8 cellular contexts compared by ENCODE assay signal in the genomic region with DNA sequence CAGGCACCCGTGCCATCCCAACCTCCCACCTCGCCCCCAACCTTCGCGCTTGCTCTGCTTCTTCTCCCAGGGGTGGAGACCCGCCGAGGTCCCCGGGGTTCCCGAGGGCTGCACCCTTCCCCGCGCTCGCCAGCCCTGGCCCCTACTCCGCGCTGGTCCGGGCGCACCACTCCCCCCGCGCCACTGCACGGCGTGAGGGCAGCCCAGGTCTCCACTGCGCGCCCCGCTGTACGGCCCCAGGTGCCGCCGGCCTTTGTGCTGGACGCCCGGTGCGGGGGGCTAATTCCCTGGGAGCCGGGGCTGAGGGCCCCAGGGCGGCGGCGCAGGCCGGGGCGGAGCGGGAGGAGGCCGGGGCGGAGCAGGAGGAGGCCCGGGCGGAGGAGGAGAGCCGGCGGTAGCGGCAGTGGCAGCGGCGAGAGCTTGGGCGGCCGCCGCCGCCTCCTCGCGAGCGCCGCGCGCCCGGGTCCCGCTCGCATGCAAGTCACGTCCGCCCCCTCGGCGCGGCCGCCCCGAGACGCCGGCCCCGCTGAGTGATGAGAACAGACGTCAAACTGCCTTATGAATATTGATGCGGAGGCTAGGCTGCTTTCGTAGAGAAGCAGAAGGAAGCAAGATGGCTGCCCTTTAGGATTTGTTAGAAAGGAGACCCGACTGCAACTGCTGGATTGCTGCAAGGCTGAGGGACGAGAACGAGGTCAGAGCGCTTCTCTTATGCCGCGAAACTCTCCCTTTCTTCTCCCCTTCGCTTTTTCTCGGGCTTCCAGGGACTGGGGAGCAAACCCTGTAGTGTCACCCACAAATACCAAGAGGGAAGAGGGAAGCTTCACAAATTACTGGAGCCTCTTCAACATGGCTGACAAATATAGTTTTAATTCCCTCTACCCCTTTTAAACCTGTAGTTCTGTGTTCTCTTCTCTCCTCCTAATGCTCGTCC. TPM values are rescaled to one million over a fixed set of nuclear protein-coding genes. Genes with fewer than 3 reads are reported as not detected.
DNase-seq lines count a peak whose midpoint lies in the region; ATAC-seq, FAIRE-seq and TF ChIP-seq lines count a peak whose summit lies in the region.

A gene (plus strand): TSS at position 591 of the 934 bp plus-strand sequence. CDS start 87,067 bp downstream, outside the sequence.

- POLR2A ChIA-PET in T-cell (lab: Charles Lee), result interaction anchor here (0.6 to 1.4 kb wide), 2 partner anchors 68 to 328 kb away, joined by 3 to 5 read pairs; a partner anchor contains a TSS

- H3K9ac ChIP-seq in adipocyte (ENCODE audit: low read length), result peak within 1 kb of the TSS; percentile 98
- peak within 1 kb of the TSS; percentile 97 for H3K9ac ChIP-seq in trophoblast cell (ENCODE audit: low read length)

- TF ChIP-seq CTCF in tibial artery (IDR thresholded peaks at IDR 0.05), result no peak

- no peaks in the 10 kb centered on the region for H3K9me3 Mint-ChIP-seq in T-cell

- H2BK12ac ChIP-seq in trophoblast cell (ENCODE audit: low read length), result peak within 1 kb of the TSS; percentile 62

- H2AK5ac ChIP-seq in trophoblast cell (ENCODE audit: low read length), result no peak within 1 kb of the TSS

- peak within 1 kb of the TSS; percentile 99 for H2AFZ ChIP-seq in trophoblast cell (ENCODE audit: insufficient read depth, low read length, poor library complexity)

- no peaks in the 10 kb centered on the region for H3K36me3 Mint-ChIP-seq in T-cell

- H3K9me3 ChIP-seq in adipocyte (ENCODE audit: control insufficient read depth, low read length) (no peaks in the 10 kb centered on the region), trophoblast cell (ENCODE audit: insufficient read depth, low read depth, low read length) (no peaks in the 10 kb centered on the region), tibial artery (no peaks in the 10 kb centered on the region)

- H3K27ac ChIP-seq in trophoblast cell (ENCODE audit: low read depth, low read length) (peak within 1 kb of the TSS; percentile 56), tibial artery (peak within 1 kb of the TSS; percentile 88 to 93)

- H3K79me2 ChIP-seq in trophoblast cell (ENCODE audit: control insufficient read depth, insufficient read depth, low read length, poor library complexity), result peaks cover 9% of the 10 kb centered on the region

- H3K18ac ChIP-seq in trophoblast cell (ENCODE audit: low read length), result peak within 1 kb of the TSS; percentile 96

- WGBS in trophoblast cell (ENCODE audit: extremely low coverage, insufficient coverage, insufficient read length), result no CpG with 5 or more reads among the region's 79 CpGs

- H3K23ac ChIP-seq in trophoblast cell (ENCODE audit: low read length), result no peak within 1 kb of the TSS

- peak within 1 kb of the TSS; percentile 96 for H3K4me2 ChIP-seq in trophoblast cell (ENCODE audit: low read length)

- H3K4me3 Mint-ChIP-seq in T-cell, result peak within 1 kb of the TSS; percentile 99 to 100 (median 99)

- H3K4me1 ChIP-seq in adipocyte (ENCODE audit: control insufficient read depth, insufficient read depth, low read length) (peaks cover 16% of the 10 kb centered on the region), trophoblast cell (ENCODE audit: control insufficient read depth in 1 of 2, insufficient read depth in 2 of 2, low read length in 2 of 2) (peaks cover 0 to 2% of the 10 kb centered on the region in 2 experiments), tibial artery (peaks cover 0 to 31% (median 9%) of the 10 kb centered on the region in 4 donors)

- peak; percentile 51 for DNase-seq in GM12891 (ENCODE audit: insufficient read length, low spot score)
- DNase-seq in NCI-H128 (lab: John Stamatoyannopoulos, UW; ENCODE audit: unreplicated experiment), result peak; percentile 32
- peak; percentile 59 to 86 (median 76) for DNase-seq in T-cell
- DNase-seq in adipocyte (ENCODE audit: low read depth), result peak; percentile 91
- DNase-seq in cardiac septum (ENCODE audit: low spot score), result peak; percentile 92
- DNase-seq in trophoblast cell, result peak; percentile 69 to 76
- peak; percentile 83 to 85 for DNase-seq in tibial artery

- intact Hi-C loops in cardiac septum (cut with DNase I) (loop anchor here (2.0 to 10.0 kb wide), 5 partner anchors 44 to 558 kb away; a partner anchor contains a TSS), tibial artery (cut with DNase I; ENCODE audit: low total_unique reads) (loop anchor here (1.0 kb wide), 1 partner anchor 327 kb away; no protein-coding TSS in a partner anchor)

- peak within 1 kb of the TSS; percentile 97 for H3K14ac ChIP-seq in trophoblast cell (ENCODE audit: low read length)

- peak within 1 kb of the TSS; percentile 99 for H4K12ac ChIP-seq in trophoblast cell (ENCODE audit: low read depth, low read length)

- peak within 1 kb of the TSS; percentile 98 for H4K8ac ChIP-seq in trophoblast cell (ENCODE audit: low read depth, low read length)

- no peaks in the 10 kb centered on the region for H3K27me3 Mint-ChIP-seq in T-cell

- H3K27me3 ChIP-seq in adipocyte (replicated peaks; ENCODE audit: control insufficient read depth, insufficient read depth, low read length), result no peaks in the 10 kb centered on the region
- peaks cover 3% of the 10 kb centered on the region for H3K27me3 ChIP-seq in trophoblast cell (ENCODE audit: insufficient read depth, low read length)
- H3K27me3 ChIP-seq in tibial artery, result no peaks in the 10 kb centered on the region

- H4K91ac ChIP-seq in trophoblast cell (ENCODE audit: low read depth, low read length), result peak within 1 kb of the TSS; percentile 96

- no peaks in the 10 kb centered on the region for H3K36me3 ChIP-seq in adipocyte (ENCODE audit: control insufficient read depth, insufficient read depth, low read length, severe bottlenecking)
- H3K36me3 ChIP-seq in trophoblast cell (ENCODE audit: control insufficient read depth in 1 of 2, insufficient read depth in 2 of 2, low read length in 2 of 2), result no peaks in the 10 kb centered on the region
- no peaks in the 10 kb centered on the region for H3K36me3 ChIP-seq in tibial artery

- H3K27ac Mint-ChIP-seq in T-cell, result peak within 1 kb of the TSS; percentile 94 to 95

- H3K4me3 ChIP-seq in adipocyte (ENCODE audit: low read length) (peak within 1 kb of the TSS; percentile 99), trophoblast cell (ENCODE audit: low read depth, low read length) (peak within 1 kb of the TSS; percentile 83), tibial artery (peak within 1 kb of the TSS; percentile 81 to 92)

- H2BK5ac ChIP-seq in trophoblast cell (ENCODE audit: low read depth, low read length, poor library complexity), result peak within 1 kb of the TSS; percentile 95

- H3K79me1 ChIP-seq in trophoblast cell (ENCODE audit: low read length), result peaks cover 14% of the 10 kb centered on the region

- CTCF ChIA-PET in T-cell (lab: Charles Lee), result interaction anchor here (0.8 to 2.0 kb wide), 2 partner anchors 327 kb away, joined by 3 to 9 read pairs; a partner anchor contains a TSS

- H3K4ac ChIP-seq in trophoblast cell (ENCODE audit: low read depth, low read length), result peak within 1 kb of the TSS; percentile 93

- ATAC-seq in HG02759 (IDR thresholded peaks at IDR 0.05; ENCODE audit: unreplicated experiment) (peak; percentile 89), T-cell (replicated peaks in 1 of 4) (peak; percentile 87 to 91 (median 90))

- peak; percentile 87 for TF ChIP-seq POLR2A in GM12891 (IDR thresholded peaks at IDR 0.05; ENCODE audit: low read depth, low read length)

- FAIRE-seq in GM12891 (lab: Jason Lieb, UNC), result peak; percentile 97

- H2BK120ac ChIP-seq in trophoblast cell (ENCODE audit: insufficient read depth, low read length, poor library complexity), result peak within 1 kb of the TSS; percentile 95

- peaks cover 41 to 60% (median 41%) of the 10 kb centered on the region in 3 donors for H3K4me1 Mint-ChIP-seq in T-cell

TF ChIP-seq in GM12891, 5 proteins besides CTCF, POLR2A, EP300 and RAD21:
- TF ChIP-seq POU2F2 (IDR thresholded peaks at IDR 0.05; ENCODE audit: low read depth, low read length) (peak; percentile 100), PAX5 (IDR thresholded peaks at IDR 0.05; ENCODE audit: insufficient read depth, low read length, severe bottlenecking) (no peak), POLR2AphosphoS5 (IDR thresholded peaks at IDR 0.05; ENCODE audit: low read depth, low read length) (peak; percentile 80), TAF1 (IDR thresholded peaks at IDR 0.05; ENCODE audit: low read depth, low read length) (peak; percentile 92)

RNA-seq across cellular contexts. Expression of the gene that starts here (rescaled TPM):
- 7.3 TPM for polyA plus RNA-seq in GM12891 (2012; ENCODE audit: low read depth, missing spikeins)
- total RNA-seq in T-cell (10 to 100 TPM; 17.0 to 41.9 (median 18.6) TPM), cardiac septum (19.5 TPM)
- 22.8 TPM in 2 replicates for polyA plus RNA-seq in trophoblast cell (2013)

Comparison
In these comparisons a context has a peak if more than half of its experiments do, and no peak if none do; other contexts are left out.
1. Peak in every context shown above with its lines: DNase-seq, ATAC-seq, H3K4me3 ChIP-seq and H3K27ac ChIP-seq.
2. DNase-seq: peak in every context shown above with its lines; median percentile 92 in cardiac septum; 91 in adipocyte; 84 in tibial artery; 76 in T-cell; 72 in trophoblast cell; 51 in GM12891; 32 in NCI-H128.